ENCODE assay signal across 29 cellular contexts in the genomic region with DNA sequence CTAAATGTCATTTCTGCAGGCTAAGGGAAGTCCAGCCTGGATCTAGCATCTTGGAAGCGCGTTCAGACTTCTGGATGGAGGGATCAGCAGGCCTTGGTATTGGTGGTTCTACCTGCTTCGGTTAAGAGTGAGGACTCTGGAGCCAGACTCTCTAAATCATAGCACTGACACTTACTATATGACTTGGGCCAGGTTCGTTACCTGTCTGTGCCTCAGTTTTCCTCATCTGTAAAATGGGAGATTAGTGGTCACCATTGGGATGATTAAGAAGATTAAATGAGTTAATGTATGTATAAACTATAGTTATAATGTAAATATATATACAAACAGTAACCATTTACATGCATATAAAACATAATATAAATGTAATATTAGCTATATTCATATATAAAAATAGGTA. TPM values are rescaled to one million over a fixed set of nuclear protein-coding genes. Genes with fewer than 3 reads are reported as not detected.
DNase-seq lines count a peak whose midpoint lies in the region; ATAC-seq, FAIRE-seq and TF ChIP-seq lines count a peak whose summit lies in the region.
"Had no signal": no experiment of that assay in that cellular context is flagged by ENCODE, and none has a peak within 500 bp of the region (broad histone marks: within the 10 kb centered on the region; RNA-seq: fewer than 3 reads in every experiment).

No MANE protein-coding gene starts in this region.

- H4K20me1 ChIP-seq in K562 (replicated peaks; ENCODE audit: control insufficient read depth, insufficient read depth, low read length): no peaks in the 10 kb centered on the region

- TF ChIP-seq RAD21 in K562 (CRISPR knock-in tag; conservative IDR thresholded peaks at IDR 0.05 in 1 of 2, IDR thresholded peaks at IDR 0.05 in 1 of 2): no peak

- in situ Hi-C loops in K562 (cut with MboI): no loop called here

- H2AFZ ChIP-seq in K562 (ENCODE audit: low read depth, low read length): no peak overlapping the region

- no peak for FAIRE-seq in K562 (lab: Jason Lieb, UNC)
- FAIRE-seq: HTR-8/SVneo, keratinocyte had no signal

- H3K79me2 ChIP-seq in K562 (ENCODE audit: control insufficient read depth, insufficient read depth, low read length): no peaks in the 10 kb centered on the region

- H3K36me3 ChIP-seq in K562 (ENCODE audit: control insufficient read depth, insufficient read depth, low read length): no peaks in the 10 kb centered on the region
- H3K36me3 ChIP-seq in thymus (ENCODE audit: control insufficient read depth, insufficient read depth): no peaks in the 10 kb centered on the region
- H3K36me3 ChIP-seq: breast epithelium, transverse colon had no signal

- DNase-seq in T-helper 2 cell treated with Interferon-gamma antibody and Interleukin-4, amounts not matched to agents 5 μg/mL and 100 μg/mL, for 36 hours (ENCODE audit: low spot score): no peak
- DNase-seq in T-helper 2 cell (no peak), K562 (ENCODE audit: extremely low read depth in 1 of 4, low spot score in 3 of 4) (no peak), NCI-H82 (lab: John Stamatoyannopoulos, UW) (no peak)
- DNase-seq in stimulated activated naive CD8-positive, alpha-beta T cell treated with anti-CD3 and anti-CD28 coated beads, Interleukin-15, amount 100 ng/mL, for 72 hours: no peak
- DNase-seq: 8988T; amygdala; DMS 273 treated with DMSO at 0.1 percent for 48 hours; naive B cell; NCI-H1417 treated with DMSO at 0.1 percent for 48 hours; NCI-H2081; NCI-H748 treated with DMSO at 0.1 percent for 48 hours; occipital lobe; stimulated activated CD8-positive, alpha-beta memory T cell treated with anti-CD3 and anti-CD28 coated beads, Interleukin-4, amount 100 ng/mL, for 48 hours; T-helper 9 cell; transverse colon had no signal

- H3K4me3 ChIP-seq in K562: no peak overlapping the region
- no peak overlapping the region for H3K4me3 ChIP-seq in thymus (ENCODE audit: low read length)
- H3K4me3 ChIP-seq: breast epithelium, SK-N-MC, transverse colon had no signal

- peaks cover 50% of the 10 kb centered on the region for H3K4me1 Mint-ChIP-seq in T-helper 2 cell treated with Interferon-gamma antibody and Interleukin-4, amounts not matched to agents 5 μg/mL and 100 μg/mL, for 36 hours (ENCODE audit: low read depth)
- H3K4me1 Mint-ChIP-seq in stimulated activated naive CD8-positive, alpha-beta T cell treated with anti-CD3 and anti-CD28 coated beads, Interleukin-15, Interleukin-2, amounts not matched to agents 100 ng/mL and 50 ng/mL, for 24 hours (ENCODE audit: low read depth): peaks cover 70% of the 10 kb centered on the region
- H3K4me1 Mint-ChIP-seq in stimulated activated naive CD8-positive, alpha-beta T cell treated with anti-CD3 and anti-CD28 coated beads, Interleukin-15, amount 100 ng/mL, for 72 hours: peaks cover 56% of the 10 kb centered on the region
- H3K4me1 Mint-ChIP-seq: CD14-positive monocyte, naive B cell had no signal

- intact Hi-C loops in K562 (cut with micrococcal nuclease): no loop called here

- H3K27me3 ChIP-seq in K562 (ENCODE audit: control insufficient read depth in 2 of 2, insufficient read depth in 2 of 2, low read length in 2 of 2) (no peaks in the 10 kb centered on the region; a peak in 1 of 5 replicates), thymus (ENCODE audit: control insufficient read depth, insufficient read depth) (no peaks in the 10 kb centered on the region)
- H3K27me3 ChIP-seq: breast epithelium, transverse colon had no signal

- H3K9me3 ChIP-seq in K562 (replicated peaks; ENCODE audit: control insufficient read depth, insufficient read depth, low read depth, low read length) (no peaks in the 10 kb centered on the region), thymus (ENCODE audit: control insufficient read depth) (no peaks in the 10 kb centered on the region)
- H3K9me3 ChIP-seq: breast epithelium, transverse colon had no signal

- H3K9me3 Mint-ChIP-seq in T-helper 2 cell treated with Interferon-gamma antibody and Interleukin-4, amounts not matched to agents 5 μg/mL and 100 μg/mL, for 36 hours: no peaks in the 10 kb centered on the region
- peaks cover 5% of the 10 kb centered on the region for H3K9me3 Mint-ChIP-seq in stimulated activated naive CD8-positive, alpha-beta T cell treated with anti-CD3 and anti-CD28 coated beads, Interleukin-15, Interleukin-2, amounts not matched to agents 100 ng/mL and 50 ng/mL, for 24 hours
- H3K9me3 Mint-ChIP-seq in stimulated activated naive CD8-positive, alpha-beta T cell treated with anti-CD3 and anti-CD28 coated beads, Interleukin-15, amount 100 ng/mL, for 72 hours: peaks cover 9 to 13% of the 10 kb centered on the region in 2 donors

- CTCF ChIA-PET in K562 (lab: Yijun Ruan, JAX; ENCODE audit: low intra/inter-chr PET ratio): interaction anchor here (0.6 kb wide), 1 partner anchor 291 kb away, joined by 3 read pairs; no protein-coding TSS in a partner anchor

- BruUV-seq in K562 (replicated peaks; lab: Mats Ljungman, UMichigan): no TSS peak

- H3K9me1 ChIP-seq in K562 (ENCODE audit: control insufficient read depth, insufficient read depth, low read length): no peaks in the 10 kb centered on the region

- H3K9ac ChIP-seq in K562 (ENCODE audit: insufficient read depth in 1 of 2, low read depth in 2 of 2, low read length in 2 of 2): no peak overlapping the region
- H3K9ac ChIP-seq: KMS-11 had no signal

- H3K36me3 Mint-ChIP-seq in T-helper 2 cell treated with Interferon-gamma antibody and Interleukin-4, amounts not matched to agents 5 μg/mL and 100 μg/mL, for 36 hours (ENCODE audit: low read depth): peaks cover 34% of the 10 kb centered on the region
- peaks cover 46% of the 10 kb centered on the region for H3K36me3 Mint-ChIP-seq in stimulated activated naive CD8-positive, alpha-beta T cell treated with anti-CD3 and anti-CD28 coated beads, Interleukin-15, Interleukin-2, amounts not matched to agents 100 ng/mL and 50 ng/mL, for 24 hours (ENCODE audit: low read depth)
- H3K36me3 Mint-ChIP-seq: CD14-positive monocyte, mesothelial cell of epicardium, naive B cell, WTC11 had no signal

- H3K27me3 Mint-ChIP-seq in T-helper 2 cell treated with Interferon-gamma antibody and Interleukin-4, amounts not matched to agents 5 μg/mL and 100 μg/mL, for 36 hours (ENCODE audit: low read depth): no peaks in the 10 kb centered on the region
- no peaks in the 10 kb centered on the region for H3K27me3 Mint-ChIP-seq in stimulated activated naive CD8-positive, alpha-beta T cell treated with anti-CD3 and anti-CD28 coated beads, Interleukin-15, Interleukin-2, amounts not matched to agents 100 ng/mL and 50 ng/mL, for 24 hours
- no peaks in the 10 kb centered on the region for H3K27me3 Mint-ChIP-seq in stimulated activated naive CD8-positive, alpha-beta T cell treated with anti-CD3 and anti-CD28 coated beads, Interleukin-15, amount 100 ng/mL, for 72 hours

- peak overlapping the region; percentile 14 for H3K4me3 Mint-ChIP-seq in T-helper 2 cell treated with Interferon-gamma antibody and Interleukin-4, amounts not matched to agents 5 μg/mL and 100 μg/mL, for 36 hours
- H3K4me3 Mint-ChIP-seq in stimulated activated naive CD8-positive, alpha-beta T cell treated with anti-CD3 and anti-CD28 coated beads, Interleukin-15, Interleukin-2, amounts not matched to agents 100 ng/mL and 50 ng/mL, for 24 hours: no peak overlapping the region
- H3K4me3 Mint-ChIP-seq in stimulated activated naive CD8-positive, alpha-beta T cell treated with anti-CD3 and anti-CD28 coated beads, Interleukin-15, amount 100 ng/mL, for 72 hours: peak overlapping the region in 1 of 2 donors; percentile 78
- H3K4me3 Mint-ChIP-seq: CD14-positive monocyte, mesothelial cell of epicardium, naive B cell, WTC11 had no signal

- POLR2A ChIA-PET in K562 (lab: Yijun Ruan, JAX): no interaction called here

- TF ChIP-seq CTCF in K562 (IDR thresholded peaks at IDR 0.05 in 2 of 3, conservative IDR thresholded peaks at IDR 0.05 in 1 of 3; ENCODE audit: insufficient read depth in 2 of 3, low read depth in 1 of 3, low read length in 3 of 3): no peak

- no peak overlapping the region for H3K4me2 ChIP-seq in K562 (ENCODE audit: insufficient read depth, low read length)
- H3K4me2 ChIP-seq: KMS-11 had no signal

- ATAC-seq in stimulated activated naive CD8-positive, alpha-beta T cell treated with anti-CD3 and anti-CD28 coated beads, Interleukin-15, amount 100 ng/mL, for 72 hours: no peak
- no peak for ATAC-seq in K562
- no peak for ATAC-seq in activated CD4-positive, CD25-positive, alpha-beta regulatory T cell treated with anti-CD3 and anti-CD28 coated beads, Interleukin-2, amount 50 U/mL, for 24 hours
- ATAC-seq: WTC11 had no signal

- no peaks in the 10 kb centered on the region for H3K4me1 ChIP-seq in K562 (replicated peaks in 1 of 2; ENCODE audit: control insufficient read depth in 2 of 2, insufficient read depth in 2 of 2, low read length in 2 of 2)
- H3K4me1 ChIP-seq in thymus (ENCODE audit: control insufficient read depth, insufficient read depth, low read length): peaks cover 48% of the 10 kb centered on the region
- H3K4me1 ChIP-seq: breast epithelium, transverse colon had no signal

- TF ChIP-seq POLR2A in K562 (conservative IDR thresholded peaks at IDR 0.05): no peak

- TF ChIP-seq EP300 in K562 (IDR thresholded peaks at IDR 0.05; ENCODE audit: low read length): no peak

- H3K27ac ChIP-seq in K562 (ENCODE audit: extremely low read depth, low read depth, low read length) (no peak overlapping the region), thymus (ENCODE audit: low read depth) (peak overlapping the region; percentile 75)
- H3K27ac ChIP-seq: breast epithelium, epithelial cell of prostate, KMS-11, SK-N-MC, transverse colon had no signal

- H3K27ac Mint-ChIP-seq in T-helper 2 cell treated with Interferon-gamma antibody and Interleukin-4, amounts not matched to agents 5 μg/mL and 100 μg/mL, for 36 hours: no peak overlapping the region
- peak overlapping the region; percentile 74 for H3K27ac Mint-ChIP-seq in stimulated activated naive CD8-positive, alpha-beta T cell treated with anti-CD3 and anti-CD28 coated beads, Interleukin-15, Interleukin-2, amounts not matched to agents 100 ng/mL and 50 ng/mL, for 24 hours
- no peak overlapping the region for H3K27ac Mint-ChIP-seq in stimulated activated naive CD8-positive, alpha-beta T cell treated with anti-CD3 and anti-CD28 coated beads, Interleukin-15, amount 100 ng/mL, for 72 hours
- H3K27ac Mint-ChIP-seq: CD14-positive monocyte, mesothelial cell of epicardium, naive B cell, WTC11 had no signal

- 3% methylated on average over 4 of the region's 4 CpGs for WGBS in K562 (ENCODE audit: insufficient coverage, low coverage, missing lambda C conversion rate)
- WGBS in thymus: 98% methylated on average over 4 of the region's 4 CpGs

RNA-seq across cellular contexts. Expression of a gene that starts 1.0 kb away (rescaled TPM):
- total RNA-seq in K562 (2011; cell fraction: chromatin; rRNA removed; ENCODE audit: low replicate concordance): not detected in 2 replicates
- not detected in 2 replicates for total RNA-seq in K562 (2011; cell fraction: nucleolus; rRNA removed)
- not detected in 2 replicates for total RNA-seq in K562 (2011; cell fraction: nucleoplasm; rRNA removed)
- total RNA-seq in K562 (2014; rRNA removed) (not detected in 2 replicates), K562 (2014; rRNA removed; fragmentation: Illumina TruSeq; extraction: Trizol) (not detected in 2 replicates), K562 (2015; rRNA removed; fragmentation: Illumina TruSeq; extraction: Trizol) (not detected in 2 replicates), K562 (2021) (0.27 TPM in 1 of 2 replicates, not detected in the other)
- polyA plus RNA-seq in K562 (2011; rRNA removed) (not detected in 2 replicates), K562 (2014; fragmentation: Illumina TruSeq; extraction: Trizol) (not detected in 2 replicates), K562 (2014; fragmentation: Nextera tagmentation; extraction: Ambion mirVana) (not detected), K562 (2014; rRNA removed) (not detected in 2 replicates), thymus (16.9 TPM)
- polyA plus RNA-seq in K562 (2011; cell fraction: cytosol; rRNA removed): not detected in 2 replicates
- polyA plus RNA-seq in K562 (2011; cell fraction: nucleus; rRNA removed): not detected in 2 replicates
- polyA plus RNA-seq in K562 (2012): not detected in 2 replicates
- polyA minus RNA-seq in K562 (2011; rRNA and poly(A)+ RNA removed): not detected in 2 replicates
- polyA minus RNA-seq in K562 (2011; cell fraction: cytosol; rRNA and poly(A)+ RNA removed): not detected in 2 replicates
- polyA minus RNA-seq in K562 (2011; cell fraction: nucleus; rRNA and poly(A)+ RNA removed): not detected in 2 replicates
- total RNA-seq: mesothelial cell of epicardium, occipital lobe, pulmonary artery endothelial cell had no signal
- polyA plus RNA-seq: keratinocyte had no signal

Comparison
In these comparisons a context has a peak if more than half of its experiments do, and no peak if none do; other contexts are left out.
1. RNA of a gene that starts 1.0 kb away (polyA plus RNA-seq): 16.9 TPM in thymus (single experiment); not detected in K562; every median in the first group is over 10 times any median in the second.